In the genomic region with DNA sequence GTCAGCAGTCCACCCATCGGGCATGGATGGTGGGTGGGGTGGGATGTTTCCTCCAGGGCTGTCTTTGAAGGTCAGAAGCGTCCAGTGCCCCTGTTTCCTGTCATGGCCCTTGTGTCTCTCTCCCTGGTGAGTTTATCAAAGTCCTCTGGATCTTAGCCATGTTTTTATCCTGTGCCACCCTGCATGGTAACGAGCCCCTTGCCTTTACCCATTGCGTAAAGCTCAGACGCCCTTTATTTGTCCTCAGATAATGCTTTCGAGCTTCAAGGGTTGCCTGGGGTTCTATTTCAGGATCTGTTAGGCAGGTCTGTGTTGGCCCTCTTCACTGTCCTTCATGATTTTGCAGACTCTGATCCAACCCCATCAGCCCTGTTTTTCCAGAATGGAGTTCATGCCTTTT, we compare ENCODE assay signal across 18 cellular contexts.
A peak's percentile ranks its signal among the peaks of the same experiment; 100 is the strongest.
DNase-seq lines count a peak whose midpoint lies in the region; ATAC-seq and TF ChIP-seq lines count a peak whose summit lies in the region.
"Had no signal": no experiment of that assay in that cellular context is flagged by ENCODE, and none has a peak within 500 bp of the region (broad histone marks: within the 10 kb centered on the region; RNA-seq: fewer than 3 reads in every experiment).

No MANE protein-coding gene starts in this region.

- no peaks in the 10 kb centered on the region for H4K20me1 ChIP-seq in BLaER1 treated with 17β-estradiol and CSF1 and Interleukin-3, amounts not matched to agents 10 nM and 100 nM

- H3K27ac Mint-ChIP-seq in brain (peak overlapping the region in 3 of 5 experiments; percentile 10 to 53 (median 33)), progenitor cell of endocrine pancreas (no peak overlapping the region)
- H3K27ac Mint-ChIP-seq in stimulated activated naive B cell treated with anti-CD40 and anti-IgM and Interleukin-4, amounts not matched to agents 10 μg/mL and 1 μg/mL and 100 μg/mL, for 72 hours = peak overlapping the region; percentile 14
- H3K27ac Mint-ChIP-seq: B cell; CD8-positive, alpha-beta T cell had no signal

- peaks cover 0 to 2% (median 0%) of the 10 kb centered on the region in 5 experiments for H3K9me3 Mint-ChIP-seq in brain
- peaks cover 0 to 2% of the 10 kb centered on the region in 2 donors for H3K9me3 Mint-ChIP-seq in stimulated activated naive B cell treated with anti-CD40 and anti-IgM and Interleukin-4, amounts not matched to agents 10 μg/mL and 1 μg/mL and 100 μg/mL, for 72 hours
- H3K9me3 Mint-ChIP-seq in progenitor cell of endocrine pancreas (ENCODE audit: low read depth) = no peaks in the 10 kb centered on the region
- H3K9me3 Mint-ChIP-seq: CD8-positive, alpha-beta T cell had no signal

- H3K9ac ChIP-seq in BLaER1 treated with 17β-estradiol and CSF1 and Interleukin-3, amounts not matched to agents 10 nM and 100 nM = peak overlapping the region in 8 of 11 experiments; percentile 49 to 77 (median 68); a peak in 11 of 22 replicates
- H3K9ac ChIP-seq: GM23248 had no signal

- H3K36me3 Mint-ChIP-seq in brain (peaks cover 14% of the 10 kb centered on the region), progenitor cell of endocrine pancreas (ENCODE audit: insufficient read depth) (peaks cover 4% of the 10 kb centered on the region)
- H3K36me3 Mint-ChIP-seq in stimulated activated naive B cell treated with anti-CD40 and anti-IgM and Interleukin-4, amounts not matched to agents 10 μg/mL and 1 μg/mL and 100 μg/mL, for 72 hours = no peaks in the 10 kb centered on the region
- H3K36me3 Mint-ChIP-seq: CD8-positive, alpha-beta T cell had no signal

- no peaks in the 10 kb centered on the region for H3K27me3 ChIP-seq in BLaER1 treated with 17β-estradiol and CSF1 and Interleukin-3, amounts not matched to agents 10 nM and 100 nM
- H3K27me3 ChIP-seq in left ventricle myocardium inferior (ENCODE audit: low read depth) = no peaks in the 10 kb centered on the region
- no peaks in the 10 kb centered on the region for H3K27me3 ChIP-seq in effector memory CD4-positive, alpha-beta T cell (replicated peaks; ENCODE audit: control insufficient read depth, insufficient read depth, low read length, poor library complexity, severe bottlenecking)
- H3K27me3 ChIP-seq: SJSA1 had no signal

- H3K4me2 ChIP-seq in BLaER1 treated with 17β-estradiol and CSF1 and Interleukin-3, amounts not matched to agents 10 nM and 100 nM = peak overlapping the region; percentile 65 to 97 (median 87)

- peaks cover 77% of the 10 kb centered on the region for H3K4me1 Mint-ChIP-seq in brain
- peaks cover 20 to 24% of the 10 kb centered on the region in 2 donors for H3K4me1 Mint-ChIP-seq in stimulated activated naive B cell treated with anti-CD40 and anti-IgM and Interleukin-4, amounts not matched to agents 10 μg/mL and 1 μg/mL and 100 μg/mL, for 72 hours
- peaks cover 1% of the 10 kb centered on the region for H3K4me1 Mint-ChIP-seq in progenitor cell of endocrine pancreas (ENCODE audit: low read depth)

- no peak overlapping the region for H3K4me3 ChIP-seq in BLaER1 treated with 17β-estradiol and CSF1 and Interleukin-3, amounts not matched to agents 10 nM and 100 nM
- no peak overlapping the region for H3K4me3 ChIP-seq in left ventricle myocardium inferior
- no peak overlapping the region for H3K4me3 ChIP-seq in effector memory CD4-positive, alpha-beta T cell (ENCODE audit: insufficient read depth, low read depth, low read length, poor library complexity, severe bottlenecking)
- H3K4me3 ChIP-seq: GM23248, SJSA1 had no signal

- DNase-seq in left ventricle myocardium inferior (no peak), progenitor cell of endocrine pancreas (ENCODE audit: low spot score, unreplicated experiment) (no peak)
- no peak for DNase-seq in stimulated activated naive B cell treated with anti-CD40 and anti-IgM and Interleukin-4, amounts not matched to agents 10 μg/mL and 1 μg/mL and 100 μg/mL, for 72 hours
- no peak for DNase-seq in effector memory CD4-positive, alpha-beta T cell
- DNase-seq: CD8-positive, alpha-beta T cell; GM23248; HCEC 1CT; NCI-H187; NCI-H2171; NCI-H446; NCI-H69; OCI-M1 had no signal

- peaks cover 0 to 11% (median 0%) of the 10 kb centered on the region in 11 experiments; a peak in 4 of 22 replicates for H3K9me3 ChIP-seq in BLaER1 treated with 17β-estradiol and CSF1 and Interleukin-3, amounts not matched to agents 10 nM and 100 nM (replicated peaks in 1 of 11)
- no peaks in the 10 kb centered on the region for H3K9me3 ChIP-seq in left ventricle myocardium inferior (replicated peaks)
- H3K9me3 ChIP-seq in effector memory CD4-positive, alpha-beta T cell (ENCODE audit: control insufficient read depth, low read length) = no peaks in the 10 kb centered on the region
- H3K9me3 ChIP-seq: SJSA1 had no signal

- H3K36me3 ChIP-seq in BLaER1 treated with 17β-estradiol and CSF1 and Interleukin-3, amounts not matched to agents 10 nM and 100 nM = peaks cover 0 to 6% (median 0%) of the 10 kb centered on the region in 11 experiments; a peak in 3 of 22 replicates
- peaks cover 3% of the 10 kb centered on the region for H3K36me3 ChIP-seq in left ventricle myocardium inferior
- no peaks in the 10 kb centered on the region for H3K36me3 ChIP-seq in effector memory CD4-positive, alpha-beta T cell (ENCODE audit: control insufficient read depth, insufficient read depth, low read length)
- H3K36me3 ChIP-seq: SJSA1 had no signal

- H3K27me3 Mint-ChIP-seq in brain (no peaks in the 10 kb centered on the region), progenitor cell of endocrine pancreas (no peaks in the 10 kb centered on the region)
- H3K27me3 Mint-ChIP-seq in stimulated activated naive B cell treated with anti-CD40 and anti-IgM and Interleukin-4, amounts not matched to agents 10 μg/mL and 1 μg/mL and 100 μg/mL, for 72 hours = peaks cover 13 to 21% of the 10 kb centered on the region in 2 donors

- peak overlapping the region in 9 of 11 experiments; percentile 58 to 93 (median 86); a peak in 18 of 22 replicates for H3K27ac ChIP-seq in BLaER1 treated with 17β-estradiol and CSF1 and Interleukin-3, amounts not matched to agents 10 nM and 100 nM
- H3K27ac ChIP-seq in left ventricle myocardium inferior (replicated peaks) = peak overlapping the region; percentile 96
- no peak overlapping the region for H3K27ac ChIP-seq in effector memory CD4-positive, alpha-beta T cell (ENCODE audit: insufficient read depth, low read length, poor library complexity, severe bottlenecking)
- H3K27ac ChIP-seq: GM23248, HL-60, SJSA1 had no signal

- H3K4me3 Mint-ChIP-seq in brain = no peak overlapping the region
- H3K4me3 Mint-ChIP-seq in stimulated activated naive B cell treated with anti-CD40 and anti-IgM and Interleukin-4, amounts not matched to agents 10 μg/mL and 1 μg/mL and 100 μg/mL, for 72 hours = no peak overlapping the region
- H3K4me3 Mint-ChIP-seq in progenitor cell of endocrine pancreas (ENCODE audit: low read depth) = no peak overlapping the region
- H3K4me3 Mint-ChIP-seq: B cell; CD8-positive, alpha-beta T cell had no signal

- TF ChIP-seq CTCF in brain (conservative IDR thresholded peaks at IDR 0.05) (no peak), left ventricle myocardium inferior (IDR thresholded peaks at IDR 0.05; ENCODE audit: borderline replicate concordance) (no peak), progenitor cell of endocrine pancreas (IDR thresholded peaks at IDR 0.05; ENCODE audit: unreplicated experiment) (no peak)

- intact Hi-C loops in left ventricle myocardium inferior (cut with micrococcal nuclease) = no loop called here

- no peak for ATAC-seq in stimulated activated naive B cell treated with anti-CD40 and anti-IgM and Interleukin-4, amounts not matched to agents 10 μg/mL and 1 μg/mL and 100 μg/mL, for 72 hours (replicated peaks)
- no peak for ATAC-seq in HG02885 (IDR thresholded peaks at IDR 0.05; ENCODE audit: poor library complexity, unreplicated experiment)
- ATAC-seq: CD8-positive, alpha-beta T cell had no signal

- peaks cover 52 to 83% (median 75%) of the 10 kb centered on the region in 10 experiments for H3K4me1 ChIP-seq in BLaER1 treated with 17β-estradiol and CSF1 and Interleukin-3, amounts not matched to agents 10 nM and 100 nM
- H3K4me1 ChIP-seq in left ventricle myocardium inferior = peaks cover 98% of the 10 kb centered on the region
- no peaks in the 10 kb centered on the region for H3K4me1 ChIP-seq in effector memory CD4-positive, alpha-beta T cell (ENCODE audit: control insufficient read depth, insufficient read depth, low read length, poor library complexity, severe bottlenecking)
